ENCODE assay signal across 8 cellular contexts in the genomic region with DNA sequence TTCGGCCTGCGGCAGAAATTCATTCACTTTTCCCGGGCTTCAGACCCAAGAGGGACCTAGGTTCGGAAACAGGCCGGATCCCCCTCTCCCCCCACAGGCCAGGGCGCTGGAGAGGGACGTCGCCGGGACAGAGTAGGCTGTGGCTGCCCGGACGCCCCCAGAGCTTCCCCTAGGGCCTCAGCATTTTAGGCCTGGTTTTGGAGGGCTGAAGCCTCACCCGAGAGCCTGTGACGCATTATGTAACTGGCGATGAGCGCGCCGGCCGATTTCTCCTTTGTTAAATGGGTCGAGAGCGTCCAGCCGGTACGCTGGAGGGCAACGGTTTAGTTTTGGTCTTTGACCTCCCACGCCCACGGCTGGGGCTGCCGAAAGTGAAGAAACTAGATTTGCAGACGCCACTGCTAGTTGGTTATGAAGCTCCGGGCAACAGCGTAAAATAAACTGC. TPM values are rescaled to one million over a fixed set of nuclear protein-coding genes. Genes with fewer than 3 reads are reported as not detected.
DNase-seq lines count a peak whose midpoint lies in the region; ATAC-seq, FAIRE-seq and TF ChIP-seq lines count a peak whose summit lies in the region.

No MANE protein-coding gene starts in this region.

- ATAC-seq in GM18867 (IDR thresholded peaks at IDR 0.05; ENCODE audit: unreplicated experiment): peak; percentile 35
- peak; percentile 12 for ATAC-seq in HG02970 (IDR thresholded peaks at IDR 0.05; ENCODE audit: low FRiP score, unreplicated experiment)
- peak; percentile 47 for ATAC-seq in Panc1
- peak; percentile 40 to 54 (median 46) for ATAC-seq in pancreas
- ATAC-seq in aorta (ENCODE audit: low FRiP score): peak; percentile 74

- peak overlapping the region; percentile 86 for H3K27ac Mint-ChIP-seq in activated naive CD8-positive, alpha-beta T cell

- H3K4me1 Mint-ChIP-seq in activated naive CD8-positive, alpha-beta T cell (ENCODE audit: low read depth): peaks cover 34% of the 10 kb centered on the region

- no peak for FAIRE-seq in pancreas (lab: Jason Lieb, UNC)

- no peaks in the 10 kb centered on the region; the same call in 1 of the 2 replicates for H3K36me3 ChIP-seq in Panc1 (ENCODE audit: control insufficient read depth, insufficient read depth, low read length)
- peaks cover 24% of the 10 kb centered on the region for H3K36me3 ChIP-seq in cardiac muscle cell
- peaks cover 0 to 21% (median 6%) of the 10 kb centered on the region in 3 donors for H3K36me3 ChIP-seq in pancreas
- H3K36me3 ChIP-seq in aorta (ENCODE audit: control insufficient read depth in 1 of 2, insufficient read depth in 2 of 2, low read length in 1 of 2): peaks cover 2 to 6% of the 10 kb centered on the region in 2 donors

- intact Hi-C loops in Panc1 (cut with micrococcal nuclease; ENCODE audit: unreplicated experiment): no loop called here
- intact Hi-C loops in pancreas (cut with DNase I): no loop called here
- intact Hi-C loops in aorta (cut with DNase I): loop anchor here (10.0 kb wide), 2 partner anchors 238 to 262 kb away; a partner anchor contains a TSS

- DNase-seq in Panc1 (ENCODE audit: low read depth, low spot score) (no peak), cardiac muscle cell (ENCODE audit: low read depth in 1 of 2, low spot score in 1 of 2) (peak; percentile 42 to 55), pancreas (peak; percentile 43 to 81 (median 56)), aorta (peak; percentile 75 to 88)
- no peak for DNase-seq in NK-92 treated with Interleukin-12 subunit alpha and Interleukin-12 subunit beta, amount 100 ng/mL, for 24 hours (lab: John Stamatoyannopoulos, UW)

- peaks cover 6% of the 10 kb centered on the region for H3K36me3 Mint-ChIP-seq in activated naive CD8-positive, alpha-beta T cell

- H3K27me3 Mint-ChIP-seq in activated naive CD8-positive, alpha-beta T cell: no peaks in the 10 kb centered on the region

- no TSS peak for BruUV-seq in Panc1 (replicated peaks; lab: Mats Ljungman, UMichigan)

- POLR2A ChIA-PET in Panc1 (lab: Charles Lee): no interaction called here

- H3K4me3 Mint-ChIP-seq in activated naive CD8-positive, alpha-beta T cell: peak overlapping the region; percentile 96

- H3K4me1 ChIP-seq in Panc1 (ENCODE audit: control insufficient read depth, insufficient read depth, low read length): no peaks in the 10 kb centered on the region; the same call in 1 of the 2 replicates
- no peaks in the 10 kb centered on the region for H3K4me1 ChIP-seq in cardiac muscle cell (ENCODE audit: low read depth)
- peaks cover 0 to 26% (median 18%) of the 10 kb centered on the region in 3 donors for H3K4me1 ChIP-seq in pancreas
- H3K4me1 ChIP-seq in aorta (ENCODE audit: control insufficient read depth in 1 of 2, insufficient read depth in 2 of 2, low read length in 2 of 2): no peaks in the 10 kb centered on the region

- H3K9me3 ChIP-seq in Panc1 (ENCODE audit: control insufficient read depth, insufficient read depth, low read depth, low read length) (no peaks in the 10 kb centered on the region), cardiac muscle cell (ENCODE audit: low read depth) (no peaks in the 10 kb centered on the region), pancreas (no peaks in the 10 kb centered on the region), aorta (ENCODE audit: control insufficient read depth, low read length) (no peaks in the 10 kb centered on the region)

- 0% methylated on average over 25 to 29 of the region's 29 CpGs for WGBS in pancreas, 2 donors
- WGBS in aorta, 2 donors: 1% methylated on average over 29 of the region's 29 CpGs

- H3K4me3 ChIP-seq in Panc1 (ENCODE audit: low read depth in 2 of 2, low read length in 2 of 2): peak overlapping the region; percentile 77 to 80
- H3K4me3 ChIP-seq in cardiac muscle cell: peak overlapping the region; percentile 50
- H3K4me3 ChIP-seq in pancreas: peak overlapping the region; percentile 76 to 98 (median 97)
- H3K4me3 ChIP-seq in aorta (ENCODE audit: low read length in 2 of 2): peak overlapping the region; percentile 72 to 77

- TF ChIP-seq CTCF in Panc1 (IDR thresholded peaks at IDR 0.05) (no peak), cardiac muscle cell (IDR thresholded peaks at IDR 0.05; ENCODE audit: low read depth, low read length) (no peak), pancreas (IDR thresholded peaks at IDR 0.05) (no peak)

- no peaks in the 10 kb centered on the region for H3K27me3 ChIP-seq in Panc1 (ENCODE audit: control insufficient read depth, insufficient read depth, low read length)
- H3K27me3 ChIP-seq in cardiac muscle cell: no peaks in the 10 kb centered on the region
- H3K27me3 ChIP-seq in pancreas: no peaks in the 10 kb centered on the region
- no peaks in the 10 kb centered on the region for H3K27me3 ChIP-seq in aorta (ENCODE audit: control insufficient read depth in 1 of 2, insufficient read depth in 2 of 2, low read length in 1 of 2)

- peak overlapping the region; percentile 83 for H3K27ac ChIP-seq in Panc1 (ENCODE audit: low read length)
- H3K27ac ChIP-seq in cardiac muscle cell: peak overlapping the region; percentile 60
- peak overlapping the region; percentile 82 to 88 (median 87) for H3K27ac ChIP-seq in pancreas
- H3K27ac ChIP-seq in aorta (ENCODE audit: low read depth in 1 of 2, low read length in 2 of 2): peak overlapping the region in 1 of 2 donors; percentile 60

- in situ Hi-C loops in Panc1 (cut with HindIII; ENCODE audit: low pct_unique_long_range_greater_than_20kb, low sequenced_read_pairs): no loop called here

- CTCF ChIA-PET in Panc1 (lab: Charles Lee): no interaction called here

- H3K9me3 Mint-ChIP-seq in activated naive CD8-positive, alpha-beta T cell (ENCODE audit: low read depth): no peaks in the 10 kb centered on the region

RNA-seq across cellular contexts. Expression of a gene that starts 0.7 kb away (rescaled TPM):
- total RNA-seq in Panc1 (2021; ENCODE audit: unreplicated experiment): 168 TPM
- 204 TPM for polyA plus RNA-seq in Panc1 (2012; ENCODE audit: insufficient read length)
- 404 and 408 TPM in 2 replicates for total RNA-seq in cardiac muscle cell
- 468 and 511 TPM in 2 replicates for polyA plus RNA-seq in cardiac muscle cell
- total RNA-seq in pancreas: 100 to 1,000 TPM; 106 to 146 (median 132) TPM
- 100 to 1,000 TPM; 216 to 287 TPM for polyA plus RNA-seq in pancreas
- 100 to 1,000 TPM; 122 to 155 TPM for total RNA-seq in aorta
- polyA plus RNA-seq in aorta: 100 to 1,000 TPM; 274 to 532 TPM

RNA-seq across cellular contexts. Expression of a gene that starts 32.8 kb away (rescaled TPM):
- 56.2 TPM for total RNA-seq in Panc1 (2021; ENCODE audit: unreplicated experiment)
- polyA plus RNA-seq in Panc1 (2012; ENCODE audit: insufficient read length): 27.8 TPM
- 9.0 and 10.9 TPM in 2 replicates for total RNA-seq in cardiac muscle cell
- 6.7 and 7.2 TPM in 2 replicates for polyA plus RNA-seq in cardiac muscle cell
- 10 to 100 TPM; 11.3 to 34.4 (median 16.5) TPM for total RNA-seq in pancreas
- polyA plus RNA-seq in pancreas: 10 to 100 TPM; 15.2 to 16.4 TPM
- total RNA-seq in aorta: 10 to 100 TPM; 10.5 to 20.6 TPM
- polyA plus RNA-seq in aorta: 10 to 100 TPM in 1 of 2 donors, 1 to 10 TPM in 1; 7.3 to 21.7 TPM

Comparison
In these comparisons a context has a peak if more than half of its experiments do, and no peak if none do; other contexts are left out.
1. ATAC-seq: peak in every context shown above with its lines; median percentile 74 in aorta; 47 in Panc1; 46 in pancreas; 35 in GM18867; 12 in HG02970.
2. DNase-seq: peak in cardiac muscle cell (2 of 2), pancreas (6 of 6) and aorta (2 of 2); none in Panc1 (single experiment) and NK-92 treated with Interleukin-12 subunit alpha and Interleukin-12 subunit beta, amount 100 ng/mL, for 24 hours (single experiment).
3. intact Hi-C loops: an anchor here in aorta (10.0 kb wide); none called in Panc1 and pancreas.
4. Peak in every context shown above with its lines, with median percentiles within 50 percentile points of each other: H3K4me3 ChIP-seq.